3 cellular contexts compared by ENCODE assay signal in genomic region chr3:99841949-99842348, GRCh38. TPM values are rescaled to one million over a fixed set of nuclear protein-coding genes. Genes with fewer than 3 reads are reported as not detected.
DNase-seq lines count a peak whose midpoint lies in the region; ATAC-seq, FAIRE-seq and TF ChIP-seq lines count a peak whose summit lies in the region.
"Not testable (repeated sequence)": the region's sequence is repeated elsewhere in the genome, so short reads cannot be mapped to it uniquely, and the experiment has no call there.

No MANE protein-coding gene starts in this region.

- TF ChIP-seq CTCF in HEK293 (tag by site-specific recombination; IDR thresholded peaks at IDR 0.05); K562 (IDR thresholded peaks at IDR 0.05 in 2 of 3, conservative IDR thresholded peaks at IDR 0.05 in 1 of 3; ENCODE audit: insufficient read depth in 2 of 3, low read depth in 1 of 3, low read length in 3 of 3): not testable (repeated sequence)

- not testable (repeated sequence) for DNase-seq in K562 (ENCODE audit: extremely low read depth in 1 of 4, low spot score in 3 of 4)

- in situ Hi-C loops in K562 (cut with MboI), result loop anchor here (25.0 kb wide), 2 partner anchors 220 to 770 kb away; partner anchors contain the start of gene ADGRG7

- not testable (repeated sequence) for BruUV-seq in K562 (replicated peaks; lab: Mats Ljungman, UMichigan)

- H3K9me3 ChIP-seq in HEK293 (ENCODE audit: control insufficient read depth, insufficient read depth, low read depth, low read length); K562 (replicated peaks; ENCODE audit: control insufficient read depth, insufficient read depth, low read depth, low read length): not testable (repeated sequence)

- POLR2A ChIA-PET in HEK293 (lab: Yijun Ruan, JAX); K562 (lab: Yijun Ruan, JAX): not testable (repeated sequence)

- not testable (repeated sequence) for ATAC-seq in SK-N-SH treated with all-trans-retinoic acid at 6 μM for 48 hours, K562

- H3K4me1 ChIP-seq in HEK293 (ENCODE audit: control insufficient read depth, insufficient read depth, low read length); K562 (replicated peaks in 1 of 2; ENCODE audit: control insufficient read depth in 2 of 2, insufficient read depth in 2 of 2, low read length in 2 of 2): not testable (repeated sequence)

- not testable (repeated sequence) for H4K20me1 ChIP-seq in K562 (replicated peaks; ENCODE audit: control insufficient read depth, insufficient read depth, low read length)

- TF ChIP-seq RAD21 in K562 (CRISPR knock-in tag; conservative IDR thresholded peaks at IDR 0.05 in 1 of 2, IDR thresholded peaks at IDR 0.05 in 1 of 2), result not testable (repeated sequence)

- 97% methylated on average over 4 of the region's 4 CpGs for WGBS in K562 (ENCODE audit: insufficient coverage, low coverage, missing lambda C conversion rate)

- H3K4me3 ChIP-seq in HEK293 (ENCODE audit: low read depth, low read length); K562: not testable (repeated sequence)

- H3K79me2 ChIP-seq in K562 (ENCODE audit: control insufficient read depth, insufficient read depth, low read length), result peaks cover 58% of the 10 kb centered on the region

- CTCF ChIA-PET in HEK293 (lab: Yijun Ruan, JAX), result interaction anchor here (0.6 to 2.4 kb wide), 2 partner anchors 412 to 945 kb away, joined by 3 to 16 read pairs; no protein-coding TSS in a partner anchor
- CTCF ChIA-PET in K562 (lab: Yijun Ruan, JAX; ENCODE audit: low intra/inter-chr PET ratio), result not testable (repeated sequence)

- not testable (repeated sequence) for FAIRE-seq in K562 (lab: Jason Lieb, UNC)

- H3K27me3 ChIP-seq in K562 (ENCODE audit: control insufficient read depth in 2 of 2, insufficient read depth in 2 of 2, low read length in 2 of 2), result not testable (repeated sequence)

- H2AFZ ChIP-seq in K562 (ENCODE audit: low read depth, low read length), result not testable (repeated sequence)

- H3K9me1 ChIP-seq in K562 (ENCODE audit: control insufficient read depth, insufficient read depth, low read length), result not testable (repeated sequence)

- TF ChIP-seq POLR2A in K562 (conservative IDR thresholded peaks at IDR 0.05), result not testable (repeated sequence)

- H3K27ac ChIP-seq in HEK293 (ENCODE audit: extremely low read depth, low read depth, low read length); K562 (ENCODE audit: extremely low read depth, low read depth, low read length): not testable (repeated sequence)

- not testable (repeated sequence) for H3K9ac ChIP-seq in K562 (ENCODE audit: insufficient read depth in 1 of 2, low read depth in 2 of 2, low read length in 2 of 2)

- not testable (repeated sequence) for H3K36me3 ChIP-seq in HEK293 (ENCODE audit: control insufficient read depth in 2 of 2, insufficient read depth in 1 of 2, low read length in 2 of 2); K562 (ENCODE audit: control insufficient read depth, insufficient read depth, low read length)

- intact Hi-C loops in K562 (cut with micrococcal nuclease), result loop anchor here (5.0 to 10.0 kb wide), 2 partner anchors 80 to 163 kb away; no protein-coding TSS in a partner anchor

- not testable (repeated sequence) for TF ChIP-seq EP300 in K562 (IDR thresholded peaks at IDR 0.05; ENCODE audit: low read length)

- H3K4me2 ChIP-seq in K562 (ENCODE audit: insufficient read depth, low read length), result not testable (repeated sequence)

TF ChIP-seq in HEK293, 187 proteins besides CTCF, POLR2A, EP300 and RAD21:
- peak; percentile 95 for TF ChIP-seq ZNF146 (tag by site-specific recombination; IDR thresholded peaks at IDR 0.05)
- TF ChIP-seq ZNF580 (tag by site-specific recombination; IDR thresholded peaks at IDR 0.05), result peak; percentile 58; the same call in 1 of the 2 replicates

TF ChIP-seq in SK-N-SH treated with all-trans-retinoic acid at 6 μM for 48 hours, 23 proteins besides CTCF, POLR2A, EP300 and RAD21:
- peak; percentile 79 for TF ChIP-seq ZNF8 (CRISPR knock-in tag; IDR thresholded peaks at IDR 0.05)

TF ChIP-seq in K562, 482 proteins besides CTCF, POLR2A, EP300 and RAD21:
- peak; percentile 54 for TF ChIP-seq ZNF146 (CRISPR knock-in tag; IDR thresholded peaks at IDR 0.05; ENCODE audit: unreplicated experiment)

RNA-seq across cellular contexts. Expression of gene CMSS1, which starts 24.3 kb away (rescaled TPM):
- 6.1 and 22.5 TPM in 2 replicates for total RNA-seq in K562 (2011; cell fraction: chromatin; rRNA removed; ENCODE audit: low replicate concordance)
- total RNA-seq in K562 (2011; cell fraction: nucleolus; rRNA removed), result 5.5 and 6.3 TPM in 2 replicates
- 17.7 and 42.3 TPM in 2 replicates for total RNA-seq in K562 (2011; cell fraction: nucleoplasm; rRNA removed)
- 39.6 and 46.9 TPM in 2 replicates for total RNA-seq in K562 (2014; rRNA removed)
- 85.3 and 86.3 TPM in 2 replicates for total RNA-seq in K562 (2014; rRNA removed; fragmentation: Illumina TruSeq; extraction: Trizol)
- 55.2 and 62.4 TPM in 2 replicates for total RNA-seq in K562 (2015; rRNA removed; fragmentation: Illumina TruSeq; extraction: Trizol)
- total RNA-seq in K562 (2021), result 75.7 and 78.7 TPM in 2 replicates
- polyA plus RNA-seq in K562 (2011; rRNA removed), result 40.2 and 56.1 TPM in 2 replicates
- polyA plus RNA-seq in K562 (2011; cell fraction: cytosol; rRNA removed), result 9.6 and 11.7 TPM in 2 replicates
- polyA plus RNA-seq in K562 (2011; cell fraction: nucleus; rRNA removed), result 9.8 and 11.2 TPM in 2 replicates
- 52.3 and 62.0 TPM in 2 replicates for polyA plus RNA-seq in K562 (2012)
- 58.4 and 72.3 TPM in 2 replicates for polyA plus RNA-seq in K562 (2014; fragmentation: Illumina TruSeq; extraction: Trizol)
- polyA plus RNA-seq in K562 (2014; fragmentation: Nextera tagmentation; extraction: Ambion mirVana), result 100 to 1,000 TPM in 1 of 2 experiments, 10 to 100 TPM in 1; 73.0 to 109 TPM
- 50.6 and 63.8 TPM in 2 replicates for polyA plus RNA-seq in K562 (2014; rRNA removed)
- polyA minus RNA-seq in K562 (2011; rRNA and poly(A)+ RNA removed), result 21.4 and 25.6 TPM in 2 replicates
- polyA minus RNA-seq in K562 (2011; cell fraction: cytosol; rRNA and poly(A)+ RNA removed), result 23.0 and 36.2 TPM in 2 replicates
- 11.2 and 12.4 TPM in 2 replicates for polyA minus RNA-seq in K562 (2011; cell fraction: nucleus; rRNA and poly(A)+ RNA removed)
